In the genomic region with DNA sequence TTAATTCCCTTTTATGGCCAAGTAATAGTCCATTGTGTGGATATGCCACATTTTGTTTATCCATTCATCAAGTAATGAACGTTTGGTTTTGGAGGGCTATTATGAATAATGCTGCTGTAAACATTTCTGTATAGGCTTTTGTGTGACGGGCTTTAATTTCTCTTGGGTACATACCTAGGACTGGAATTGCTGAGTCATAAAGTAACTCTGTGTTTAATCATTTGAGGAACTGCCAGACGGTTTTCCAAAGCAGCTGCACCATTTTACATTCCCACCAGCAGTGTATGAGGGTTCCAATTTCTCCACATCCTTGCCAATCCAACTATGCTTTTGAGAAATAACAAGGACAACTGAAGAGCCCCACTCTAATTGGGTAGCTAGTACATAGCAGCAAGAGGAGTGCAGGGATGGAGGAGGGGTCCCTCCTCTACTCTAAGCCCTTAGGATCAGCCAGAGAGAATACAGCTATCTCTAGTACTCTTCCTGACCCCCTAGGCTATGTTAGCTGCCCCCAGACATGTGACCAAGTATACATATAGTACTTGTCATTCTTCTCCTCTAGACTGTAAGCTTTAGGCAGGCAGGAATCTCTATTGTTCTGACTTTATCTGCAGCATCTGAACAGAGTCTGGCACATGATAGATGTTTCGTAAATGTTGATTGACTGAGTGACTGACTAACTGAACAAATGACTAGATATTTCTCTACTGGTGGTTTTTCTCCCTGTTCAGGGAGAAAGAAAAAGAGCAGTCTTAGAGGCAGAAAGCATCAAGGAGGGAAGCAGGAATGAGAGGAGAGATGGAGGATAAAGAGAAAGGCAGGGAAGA, we compare ENCODE assay signal across 1 cellular context.
TF ChIP-seq lines count a peak whose summit lies in the region.

No MANE protein-coding gene starts in this region.

TF ChIP-seq in K562, 482 proteins besides CTCF, POLR2A, EP300 and RAD21 (continued from another document):
- TF ChIP-seq, protein P1, sequence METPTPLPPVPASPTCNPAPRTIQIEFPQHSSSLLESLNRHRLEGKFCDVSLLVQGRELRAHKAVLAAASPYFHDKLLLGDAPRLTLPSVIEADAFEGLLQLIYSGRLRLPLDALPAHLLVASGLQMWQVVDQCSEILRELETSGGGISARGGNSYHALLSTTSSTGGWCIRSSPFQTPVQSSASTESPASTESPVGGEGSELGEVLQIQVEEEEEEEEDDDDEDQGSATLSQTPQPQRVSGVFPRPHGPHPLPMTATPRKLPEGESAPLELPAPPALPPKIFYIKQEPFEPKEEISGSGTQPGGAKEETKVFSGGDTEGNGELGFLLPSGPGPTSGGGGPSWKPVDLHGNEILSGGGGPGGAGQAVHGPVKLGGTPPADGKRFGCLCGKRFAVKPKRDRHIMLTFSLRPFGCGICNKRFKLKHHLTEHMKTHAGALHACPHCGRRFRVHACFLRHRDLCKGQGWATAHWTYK (CRISPR knock-in tag; IDR thresholded peaks at IDR 0.05), result 0 out of 2 replicates have a peak, but pooled peaks have one; percentile 23
- TF ChIP-seq, protein P2, sequence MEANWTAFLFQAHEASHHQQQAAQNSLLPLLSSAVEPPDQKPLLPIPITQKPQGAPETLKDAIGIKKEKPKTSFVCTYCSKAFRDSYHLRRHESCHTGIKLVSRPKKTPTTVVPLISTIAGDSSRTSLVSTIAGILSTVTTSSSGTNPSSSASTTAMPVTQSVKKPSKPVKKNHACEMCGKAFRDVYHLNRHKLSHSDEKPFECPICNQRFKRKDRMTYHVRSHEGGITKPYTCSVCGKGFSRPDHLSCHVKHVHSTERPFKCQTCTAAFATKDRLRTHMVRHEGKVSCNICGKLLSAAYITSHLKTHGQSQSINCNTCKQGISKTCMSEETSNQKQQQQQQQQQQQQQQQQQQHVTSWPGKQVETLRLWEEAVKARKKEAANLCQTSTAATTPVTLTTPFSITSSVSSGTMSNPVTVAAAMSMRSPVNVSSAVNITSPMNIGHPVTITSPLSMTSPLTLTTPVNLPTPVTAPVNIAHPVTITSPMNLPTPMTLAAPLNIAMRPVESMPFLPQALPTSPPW (CRISPR knock-in tag; IDR thresholded peaks at IDR 0.05), result peak; percentile 10; the same call in 1 of the 2 replicates
- TF ChIP-seq TFAM (CRISPR knock-in tag; conservative IDR thresholded peaks at IDR 0.05), result no peak
- no peak for TF ChIP-seq MCM3 (IDR thresholded peaks at IDR 0.05)
- TF ChIP-seq MAFG (tag; conservative IDR thresholded peaks at IDR 0.05), result peak; percentile 97
- TF ChIP-seq NR2C2 (CRISPR knock-in tag; IDR thresholded peaks at IDR 0.05), result no peak
- no peak for TF ChIP-seq NR2C2 (tag; IDR thresholded peaks at IDR 0.05)
- TF ChIP-seq NFE2L1 (tag; IDR thresholded peaks at IDR 0.05; ENCODE audit: borderline replicate concordance, low read depth), result peak; percentile 95
- TF ChIP-seq CREBBP (IDR thresholded peaks at IDR 0.05; ENCODE audit: low read depth, low read length), result no peak
- peak; percentile 21; the same call in 1 of the 2 replicates for TF ChIP-seq TEAD4 (IDR thresholded peaks at IDR 0.05; ENCODE audit: low read length)
- no peak for TF ChIP-seq TEAD4 (CRISPR knock-in tag; IDR thresholded peaks at IDR 0.05; ENCODE audit: borderline replicate concordance)
- TF ChIP-seq, protein P3, sequence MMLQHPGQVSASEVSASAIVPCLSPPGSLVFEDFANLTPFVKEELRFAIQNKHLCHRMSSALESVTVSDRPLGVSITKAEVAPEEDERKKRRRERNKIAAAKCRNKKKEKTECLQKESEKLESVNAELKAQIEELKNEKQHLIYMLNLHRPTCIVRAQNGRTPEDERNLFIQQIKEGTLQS (IDR thresholded peaks at IDR 0.05), result peak; percentile 49; the same call in 1 of the 2 replicates
- TF ChIP-seq, protein P3 (CRISPR knock-in tag; conservative IDR thresholded peaks at IDR 0.05), result no peak
- peak; percentile 95 for TF ChIP-seq MAFF (IDR thresholded peaks at IDR 0.05; ENCODE audit: low read length)
- TF ChIP-seq, protein P4, sequence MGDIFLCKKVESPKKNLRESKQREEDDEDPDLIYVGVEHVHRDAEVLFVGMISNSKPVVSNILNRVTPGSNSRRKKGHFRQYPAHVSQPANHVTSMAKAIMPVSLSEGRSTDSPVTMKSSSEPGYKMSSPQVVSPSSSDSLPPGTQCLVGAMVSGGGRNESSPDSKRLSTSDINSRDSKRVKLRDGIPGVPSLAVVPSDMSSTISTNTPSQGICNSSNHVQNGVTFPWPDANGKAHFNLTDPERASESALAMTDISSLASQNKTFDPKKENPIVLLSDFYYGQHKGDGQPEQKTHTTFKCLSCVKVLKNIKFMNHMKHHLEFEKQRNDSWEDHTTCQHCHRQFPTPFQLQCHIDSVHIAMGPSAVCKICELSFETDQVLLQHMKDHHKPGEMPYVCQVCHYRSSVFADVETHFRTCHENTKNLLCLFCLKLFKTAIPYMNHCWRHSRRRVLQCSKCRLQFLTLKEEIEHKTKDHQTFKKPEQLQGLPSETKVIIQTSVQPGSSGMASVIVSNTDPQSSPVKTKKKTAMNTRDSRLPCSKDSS (IDR thresholded peaks at IDR 0.05; ENCODE audit: low read depth, partially characterized antibody), result no peak
- TF ChIP-seq ZNF232 (CRISPR knock-in tag; IDR thresholded peaks at IDR 0.05), result no peak
- 0 out of 2 replicates have a peak, but pooled peaks have one; percentile 16 for TF ChIP-seq FOXM1 (IDR thresholded peaks at IDR 0.05; ENCODE audit: low read depth)
- TF ChIP-seq FOXM1 (CRISPR knock-in tag; IDR thresholded peaks at IDR 0.05; ENCODE audit: low read depth), result no peak
